In the genomic region with DNA sequence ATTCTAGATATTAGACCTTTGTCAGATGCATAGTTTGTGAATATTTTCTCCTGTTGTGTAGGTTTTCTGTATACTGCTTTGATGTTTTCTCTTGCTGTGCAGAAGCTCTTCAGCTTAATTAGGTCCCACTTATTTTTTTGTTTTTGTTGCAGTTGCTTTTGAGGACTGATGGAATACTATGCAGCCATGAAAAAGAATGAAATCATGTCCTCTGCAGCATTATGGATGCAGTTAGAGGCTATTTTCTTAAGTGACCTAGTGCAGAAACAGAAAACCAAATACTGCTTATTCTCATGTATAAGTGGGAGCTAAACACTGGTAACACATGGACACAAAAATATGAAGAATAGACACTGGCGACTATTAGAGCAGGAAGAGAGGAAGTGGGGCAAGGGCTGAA, we compare ENCODE assay signal across 8 cellular contexts.
"Had no signal": no experiment of that assay in that cellular context is flagged by ENCODE, and none has a peak within 500 bp of the region (broad histone marks: within the 10 kb centered on the region; RNA-seq: fewer than 3 reads in every experiment).

No MANE protein-coding gene starts in this region.

- ATAC-seq: GM12878 had no signal

- H3K4me3 ChIP-seq: GM12878 had no signal

- FAIRE-seq: G401.6, GM12878, GM12891, GM12892, GM18507, GM19239 had no signal

- DNase-seq: GDM1, GF-D8 had no signal
